Comparison of ENCODE assay signal across 12 cellular contexts in the genomic region with DNA sequence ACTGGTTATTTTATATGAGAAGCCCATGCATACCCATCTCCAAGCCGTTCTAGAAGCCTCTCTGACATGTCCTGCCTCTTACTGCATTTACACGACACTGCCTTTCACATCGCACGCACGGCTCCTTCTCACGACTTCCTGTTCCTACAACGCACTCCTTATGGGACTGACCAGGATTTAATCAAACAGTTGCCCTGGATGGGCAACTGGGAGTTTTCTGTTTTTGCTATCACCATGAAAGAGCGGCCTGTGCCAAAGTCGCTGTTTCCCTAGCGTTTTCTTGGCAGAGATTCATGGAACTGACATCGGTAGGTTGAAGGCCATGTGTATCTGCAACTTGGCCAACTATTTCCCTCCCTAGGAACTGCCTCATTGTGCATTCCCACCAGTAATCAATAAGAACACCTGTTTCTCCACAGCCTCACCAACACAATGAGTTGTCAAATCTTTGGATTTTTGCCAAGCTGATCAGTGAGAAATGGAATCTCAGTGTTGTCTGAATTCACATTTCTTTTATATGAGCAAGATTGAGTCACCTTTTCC.
DNase-seq lines count a peak whose midpoint lies in the region; ATAC-seq, FAIRE-seq and TF ChIP-seq lines count a peak whose summit lies in the region.
"Had no signal": no experiment of that assay in that cellular context is flagged by ENCODE, and none has a peak within 500 bp of the region (broad histone marks: within the 10 kb centered on the region; RNA-seq: fewer than 3 reads in every experiment).

No MANE protein-coding gene starts in this region.

- H3K4me3 Mint-ChIP-seq in astrocyte (ENCODE audit: unreplicated experiment) = no peak overlapping the region
- no peak overlapping the region for H3K4me3 Mint-ChIP-seq in activated naive CD8-positive, alpha-beta T cell treated with anti-CD3 and anti-CD28 coated beads, Interleukin-2, amount 50 U/mL, for 24 hours
- H3K4me3 Mint-ChIP-seq: activated B cell treated with CpG ODN at 0.5 μM for 24 hours; activated naive CD8-positive, alpha-beta T cell treated with anti-CD3 and anti-CD28 coated beads for 36 hours; natural killer cell treated with Interleukin-12 subunit alpha and Interleukin-12 subunit beta and Interleukin-15 and Interleukin-18, amount 100 ng/mL, for 72 hours had no signal

- ATAC-seq in IMR-90 (ENCODE audit: low read depth) = no peak
- ATAC-seq in GM18867 (IDR thresholded peaks at IDR 0.05; ENCODE audit: unreplicated experiment) = no peak
- ATAC-seq in activated naive CD8-positive, alpha-beta T cell treated with anti-CD3 and anti-CD28 coated beads, Interleukin-2, amount 50 U/mL, for 24 hours = no peak
- ATAC-seq: natural killer cell treated with Interleukin-12 subunit alpha and Interleukin-12 subunit beta and Interleukin-15 and Interleukin-18, amount 100 ng/mL, for 72 hours had no signal

- no peak for FAIRE-seq in astrocyte (lab: Jason Lieb, UNC)
- FAIRE-seq: GM19239 had no signal

- H2BK120ac ChIP-seq in IMR-90 (ENCODE audit: low read depth, low read length) = peak overlapping the region; percentile 55; the same call in 1 of the 2 replicates

- no peaks in the 10 kb centered on the region for H4K20me1 ChIP-seq in IMR-90 (ENCODE audit: insufficient read depth, low read length)
- H4K20me1 ChIP-seq in astrocyte (ENCODE audit: insufficient read depth, low read length) = no peaks in the 10 kb centered on the region

- H3K9me1 ChIP-seq in IMR-90 (ENCODE audit: insufficient read depth, low read length) = peaks cover 8% of the 10 kb centered on the region

- H3K9me3 ChIP-seq in IMR-90 (ENCODE audit: control insufficient read depth, insufficient read depth, low read length) (no peaks in the 10 kb centered on the region), astrocyte (ENCODE audit: insufficient read depth, low read depth, low read length) (no peaks in the 10 kb centered on the region), skeletal muscle satellite cell (replicated peaks; ENCODE audit: low read length) (no peaks in the 10 kb centered on the region)

- H3K27ac ChIP-seq in IMR-90 (ENCODE audit: insufficient read depth, low read length) (no peak overlapping the region), astrocyte (ENCODE audit: low read depth, low read length) (peak overlapping the region; percentile 42)

- H3K9me3 Mint-ChIP-seq in astrocyte (ENCODE audit: unreplicated experiment) = no peaks in the 10 kb centered on the region
- no peaks in the 10 kb centered on the region for H3K9me3 Mint-ChIP-seq in activated naive CD8-positive, alpha-beta T cell treated with anti-CD3 and anti-CD28 coated beads, Interleukin-2, amount 50 U/mL, for 24 hours
- H3K9me3 Mint-ChIP-seq: activated B cell treated with CpG ODN at 0.5 μM for 24 hours; activated naive CD8-positive, alpha-beta T cell treated with anti-CD3 and anti-CD28 coated beads for 36 hours; natural killer cell treated with Interleukin-12 subunit alpha and Interleukin-12 subunit beta and Interleukin-15 and Interleukin-18, amount 100 ng/mL, for 72 hours had no signal

- no peak overlapping the region for H4K5ac ChIP-seq in IMR-90 (ENCODE audit: low read depth, low read length)

- POLR2A ChIA-PET in IMR-90 (lab: Charles Lee; ENCODE audit: unreplicated experiment) = no interaction called here

- no CpG with 5 or more reads among the region's 11 CpGs for WGBS in IMR-90 (ENCODE audit: extremely low coverage in 2 of 2, insufficient read length in 1 of 2), 2 experiments

- 0 out of 3 replicates have a peak overlapping the region, but pooled peaks have one; percentile 9 for H2BK15ac ChIP-seq in IMR-90 (ENCODE audit: low read depth, low read length)

- no TSS peak for BruUV-seq in IMR-90 (replicated peaks; lab: Mats Ljungman, UMichigan)

- H3K23ac ChIP-seq in IMR-90 (ENCODE audit: low read depth, low read length) = 0 out of 2 replicates have a peak overlapping the region, but pooled peaks have one; percentile 36

- H3K9ac ChIP-seq in IMR-90 (ENCODE audit: low read depth, low read length) (no peak overlapping the region), astrocyte (ENCODE audit: low read length) (no peak overlapping the region), skeletal muscle satellite cell (ENCODE audit: low read depth, low read length) (no peak overlapping the region)

- DNase-seq in IMR-90 = peak; percentile 85
- peak; percentile 79 for DNase-seq in astrocyte (ENCODE audit: low read depth)
- DNase-seq in glomerular visceral epithelial cell (ENCODE audit: extremely low spot score) = peak; percentile 34
- no peak for DNase-seq in activated naive CD8-positive, alpha-beta T cell treated with anti-CD3 and anti-CD28 coated beads, Interleukin-2, amount 50 U/mL, for 24 hours
- no peak for DNase-seq in dedifferentiated amniotic fluid mesenchymal stem cell (ENCODE audit: extremely low spot score)
- DNase-seq: activated B cell treated with CpG ODN at 0.5 μM for 24 hours; activated naive CD8-positive, alpha-beta T cell treated with anti-CD3 and anti-CD28 coated beads for 36 hours; glutamatergic neuron had no signal

- no peak overlapping the region; the same call in 1 of the 2 replicates for H2BK20ac ChIP-seq in IMR-90 (ENCODE audit: low read depth, low read length)

- H4K8ac ChIP-seq in IMR-90 (ENCODE audit: low read depth in 2 of 2, low read length in 2 of 2) = peak overlapping the region; percentile 29 to 44; a peak in 2 of 4 replicates

- H3K36me3 ChIP-seq in IMR-90 (ENCODE audit: control insufficient read depth, insufficient read depth, low read length) (no peaks in the 10 kb centered on the region), astrocyte (ENCODE audit: insufficient read depth, low read length) (no peaks in the 10 kb centered on the region), skeletal muscle satellite cell (ENCODE audit: insufficient read depth, low read length) (no peaks in the 10 kb centered on the region)

- CTCF ChIA-PET in IMR-90 (lab: Yijun Ruan, JAX) = no interaction called here

- TF ChIP-seq POLR2A in IMR-90 (IDR thresholded peaks at IDR 0.05; ENCODE audit: low read depth, low read length) = no peak

- in situ Hi-C loops in IMR-90 (cut with MboI; ENCODE audit: low sequenced_read_pairs) = no loop called here

- peak overlapping the region; percentile 65; the same call in 1 of the 2 replicates for H2AK5ac ChIP-seq in IMR-90 (ENCODE audit: low read depth, low read length)

- no peak overlapping the region; the same call in 1 of the 2 replicates for H3K18ac ChIP-seq in IMR-90 (ENCODE audit: low read depth, low read length)

- H3K4me3 ChIP-seq in IMR-90 (ENCODE audit: insufficient read depth, low read depth, low read length) (no peak overlapping the region), astrocyte (ENCODE audit: insufficient read depth, low read depth, low read length) (peak overlapping the region; percentile 3), skeletal muscle satellite cell (ENCODE audit: low read length) (no peak overlapping the region)

- H3K27me3 ChIP-seq in IMR-90 (ENCODE audit: control insufficient read depth, insufficient read depth, low read length) (peaks cover 3% of the 10 kb centered on the region; the same call in 1 of the 2 replicates), astrocyte (ENCODE audit: insufficient read depth, low read length) (no peaks in the 10 kb centered on the region), skeletal muscle satellite cell (ENCODE audit: control insufficient read depth, insufficient read depth, low read length) (no peaks in the 10 kb centered on the region)

- H3K27me3 Mint-ChIP-seq in astrocyte (ENCODE audit: low read depth, unreplicated experiment) = peaks cover 5% of the 10 kb centered on the region
- peaks cover 9% of the 10 kb centered on the region for H3K27me3 Mint-ChIP-seq in activated naive CD8-positive, alpha-beta T cell treated with anti-CD3 and anti-CD28 coated beads, Interleukin-2, amount 50 U/mL, for 24 hours

- H3K56ac ChIP-seq in IMR-90 (ENCODE audit: extremely low read depth, insufficient read depth, low read length) = no peak overlapping the region

- H3K79me1 ChIP-seq in IMR-90 (ENCODE audit: low read depth in 1 of 2, low read length in 2 of 2) = no peaks in the 10 kb centered on the region

- no peak overlapping the region for H3K27ac Mint-ChIP-seq in astrocyte (ENCODE audit: unreplicated experiment)
- no peak overlapping the region for H3K27ac Mint-ChIP-seq in activated naive CD8-positive, alpha-beta T cell treated with anti-CD3 and anti-CD28 coated beads, Interleukin-2, amount 50 U/mL, for 24 hours
- H3K27ac Mint-ChIP-seq: activated B cell treated with CpG ODN at 0.5 μM for 24 hours; activated naive CD8-positive, alpha-beta T cell treated with anti-CD3 and anti-CD28 coated beads for 36 hours; natural killer cell treated with Interleukin-12 subunit alpha and Interleukin-12 subunit beta and Interleukin-15 and Interleukin-18, amount 100 ng/mL, for 72 hours had no signal

- H3K79me2 ChIP-seq in astrocyte (ENCODE audit: insufficient read depth, low read length) = no peaks in the 10 kb centered on the region

- H2BK5ac ChIP-seq in IMR-90 (ENCODE audit: low read depth, low read length, poor library complexity, severe bottlenecking) = peak overlapping the region; percentile 34

- H2AFZ ChIP-seq in IMR-90 (replicated peaks; ENCODE audit: low read length, poor library complexity) = peak overlapping the region; percentile 52
- no peak overlapping the region for H2AFZ ChIP-seq in astrocyte (ENCODE audit: low read depth, low read length)

- H2AK9ac ChIP-seq in IMR-90 (replicated peaks; ENCODE audit: low read depth, low read length, poor library complexity) = peak overlapping the region; percentile 29

- H3K4me2 ChIP-seq in IMR-90 (ENCODE audit: low read depth, low read length) (peak overlapping the region; percentile 58), astrocyte (ENCODE audit: low read length) (peak overlapping the region; percentile 68), skeletal muscle satellite cell (ENCODE audit: low read length) (peak overlapping the region; percentile 47)

- dilution Hi-C loops in IMR-90 (cut with HindIII; ENCODE audit: low sequenced_read_pairs, unreplicated experiment) = no loop called here

- intact Hi-C loops in IMR-90 (cut with micrococcal nuclease) = no loop called here

- H4K91ac ChIP-seq in IMR-90 (ENCODE audit: insufficient read depth, low read depth, low read length) = no peak overlapping the region; the same call in 1 of the 2 replicates

- TF ChIP-seq CTCF in IMR-90 (conservative IDR thresholded peaks at IDR 0.05; ENCODE audit: low read depth, low read length) = no peak
- TF ChIP-seq CTCF in astrocyte (IDR thresholded peaks at IDR 0.05; ENCODE audit: insufficient read depth, low read depth, low read length) = no peak

- peaks cover 15% of the 10 kb centered on the region for H3K4me1 Mint-ChIP-seq in astrocyte (ENCODE audit: low read depth, unreplicated experiment)
- peaks cover 4% of the 10 kb centered on the region for H3K4me1 Mint-ChIP-seq in activated naive CD8-positive, alpha-beta T cell treated with anti-CD3 and anti-CD28 coated beads, Interleukin-2, amount 50 U/mL, for 24 hours
- H3K4me1 Mint-ChIP-seq: activated naive CD8-positive, alpha-beta T cell treated with anti-CD3 and anti-CD28 coated beads for 36 hours had no signal

- no peak for TF ChIP-seq RAD21 in IMR-90 (IDR thresholded peaks at IDR 0.05; ENCODE audit: low read length)

- H3K4ac ChIP-seq in IMR-90 (ENCODE audit: low read depth, low read length) = peak overlapping the region; percentile 58

- H3K14ac ChIP-seq in IMR-90 (replicated peaks; ENCODE audit: low read depth, low read length) = 0 out of 2 replicates have a peak overlapping the region, but pooled peaks have one; percentile 29

- H3K4me1 ChIP-seq in IMR-90 (ENCODE audit: control insufficient read depth, insufficient read depth, low read length) = peaks cover 12% of the 10 kb centered on the region
- peaks cover 9% of the 10 kb centered on the region for H3K4me1 ChIP-seq in astrocyte (ENCODE audit: insufficient read depth, low read length)
- peaks cover 24% of the 10 kb centered on the region for H3K4me1 ChIP-seq in skeletal muscle satellite cell (ENCODE audit: control insufficient read depth, insufficient read depth, low read length)

- no peaks in the 10 kb centered on the region for H3K36me3 Mint-ChIP-seq in astrocyte (ENCODE audit: low read depth, unreplicated experiment)
- H3K36me3 Mint-ChIP-seq in activated naive CD8-positive, alpha-beta T cell treated with anti-CD3 and anti-CD28 coated beads, Interleukin-2, amount 50 U/mL, for 24 hours (ENCODE audit: low read depth) = no peaks in the 10 kb centered on the region
- H3K36me3 Mint-ChIP-seq: activated naive CD8-positive, alpha-beta T cell treated with anti-CD3 and anti-CD28 coated beads for 36 hours; natural killer cell treated with Interleukin-12 subunit alpha and Interleukin-12 subunit beta and Interleukin-15 and Interleukin-18, amount 100 ng/mL, for 72 hours had no signal

Comparison
In these comparisons a context has a peak if more than half of its experiments do, and no peak if none do; other contexts are left out.
1. DNase-seq: peak in IMR-90 (single experiment), astrocyte (single experiment) and glomerular visceral epithelial cell (single experiment); none in activated naive CD8-positive, alpha-beta T cell treated with anti-CD3 and anti-CD28 coated beads, Interleukin-2, amount 50 U/mL, for 24 hours (single experiment) and dedifferentiated amniotic fluid mesenchymal stem cell (single experiment).
2. Peak in every context shown above with its lines, with median percentiles within 50 percentile points of each other: H3K4me2 ChIP-seq.